10 cellular contexts compared by ENCODE assay signal in genomic region chr2:119222863-119223520, GRCh38. TPM values are rescaled to one million over a fixed set of nuclear protein-coding genes. Genes with fewer than 3 reads are reported as not detected.
A peak's percentile ranks its signal among the peaks of the same experiment; 100 is the strongest.
DNase-seq lines count a peak whose midpoint lies in the region; ATAC-seq and TF ChIP-seq lines count a peak whose summit lies in the region.
"Had no signal": no experiment of that assay in that cellular context is flagged by ENCODE, and none has a peak within 500 bp of the region (broad histone marks: within the 10 kb centered on the region; RNA-seq: fewer than 3 reads in every experiment).

No MANE protein-coding gene starts in this region.

- no peaks in the 10 kb centered on the region for H3K27me3 ChIP-seq in right atrium auricular region
- H3K27me3 ChIP-seq in duodenal mucosa (ENCODE audit: control insufficient read depth in 1 of 2, insufficient read depth in 2 of 2, low read length in 2 of 2): no peaks in the 10 kb centered on the region

- peak overlapping the region in 1 of 6 donors; percentile 26 for H3K27ac Mint-ChIP-seq in naive B cell
- no peak overlapping the region for H3K27ac Mint-ChIP-seq in activated CD4-positive, alpha-beta T cell treated with anti-CD3 and anti-CD28 coated beads for 36 hours

- CTCF ChIA-PET in activated CD4-positive, alpha-beta T cell treated with anti-CD3 and anti-CD28 coated beads for 36 hours (lab: Charles Lee): no interaction called here
- CTCF ChIA-PET in RWPE1 (lab: Yijun Ruan, JAX): interaction anchor here (1.0 kb wide), 1 partner anchor 14 kb away, joined by 3 read pairs; no protein-coding TSS in a partner anchor

- peaks cover 0 to 62% (median 19%) of the 10 kb centered on the region in 3 donors for H3K27me3 Mint-ChIP-seq in naive B cell
- H3K27me3 Mint-ChIP-seq in activated CD4-positive, alpha-beta T cell treated with anti-CD3 and anti-CD28 coated beads for 36 hours: peaks cover 38% of the 10 kb centered on the region

- no peaks in the 10 kb centered on the region for H3K9me3 Mint-ChIP-seq in naive B cell
- no peaks in the 10 kb centered on the region for H3K9me3 Mint-ChIP-seq in activated CD4-positive, alpha-beta T cell treated with anti-CD3 and anti-CD28 coated beads for 36 hours (ENCODE audit: low read depth)

- H3K4me1 Mint-ChIP-seq in naive B cell: peaks cover 0 to 5% (median 0%) of the 10 kb centered on the region in 3 donors
- no peaks in the 10 kb centered on the region for H3K4me1 Mint-ChIP-seq in activated CD4-positive, alpha-beta T cell treated with anti-CD3 and anti-CD28 coated beads for 36 hours

- H3K9me3 ChIP-seq in right atrium auricular region (no peaks in the 10 kb centered on the region), duodenal mucosa (ENCODE audit: control insufficient read depth in 1 of 2, low read length in 2 of 2) (no peaks in the 10 kb centered on the region)
- H3K9me3 ChIP-seq: mucosa of descending colon had no signal

- ATAC-seq in Right ventricle myocardium inferior (no peak), naive B cell (ENCODE audit: low read depth in 2 of 2) (no peak)
- ATAC-seq in activated CD4-positive, alpha-beta T cell treated with anti-CD3 and anti-CD28 coated beads for 36 hours: no peak

- peaks cover 0 to 15% of the 10 kb centered on the region in 2 donors for H3K4me1 ChIP-seq in right atrium auricular region
- H3K4me1 ChIP-seq in duodenal mucosa (ENCODE audit: control insufficient read depth in 1 of 2, insufficient read depth in 2 of 2, low read length in 2 of 2): peaks cover 18 to 20% of the 10 kb centered on the region in 2 donors

- H3K4me3 ChIP-seq in right atrium auricular region (peak overlapping the region; percentile 63 to 64), duodenal mucosa (ENCODE audit: low read depth in 1 of 2, low read length in 2 of 2) (peak overlapping the region; percentile 71 to 72)

- peak overlapping the region; percentile 72 to 90 (median 80) for H3K4me3 Mint-ChIP-seq in naive B cell
- no peak overlapping the region for H3K4me3 Mint-ChIP-seq in activated CD4-positive, alpha-beta T cell treated with anti-CD3 and anti-CD28 coated beads for 36 hours

- H3K36me3 Mint-ChIP-seq in naive B cell: no peaks in the 10 kb centered on the region
- no peaks in the 10 kb centered on the region for H3K36me3 Mint-ChIP-seq in activated CD4-positive, alpha-beta T cell treated with anti-CD3 and anti-CD28 coated beads for 36 hours (ENCODE audit: low read depth)

- H3K9ac ChIP-seq in duodenal mucosa (ENCODE audit: low read depth in 1 of 2, low read length in 2 of 2): peak overlapping the region in 1 of 2 donors; percentile 47

- DNase-seq in right atrium auricular region (ENCODE audit: low spot score) (no peak), Right ventricle myocardium inferior (ENCODE audit: missing footprints) (no peak), naive B cell (no peak), RWPE1 (ENCODE audit: low spot score) (no peak)
- DNase-seq in activated CD4-positive, alpha-beta T cell treated with anti-CD3 and anti-CD28 coated beads for 36 hours: no peak
- DNase-seq in stimulated activated naive CD4-positive, alpha-beta T cell (lab: John Stamatoyannopoulos, UW): no peak
- DNase-seq in activated CD4-positive, alpha-beta T cell treated with anti-CD3 and anti-CD28 coated beads, Interleukin-2, amount 50 U/mL, for 4 hours: no peak
- DNase-seq: NCI-H1417 treated with DMSO at 0.1 percent for 48 hours had no signal

- peak overlapping the region; percentile 33 to 43 for H3K27ac ChIP-seq in right atrium auricular region
- H3K27ac ChIP-seq in duodenal mucosa (ENCODE audit: low read depth, low read length): no peak overlapping the region
- H3K27ac ChIP-seq in RWPE1: no peak overlapping the region

- intact Hi-C loops in Right ventricle myocardium inferior (cut with DNase I): loop anchor here (5.0 kb wide), 2 partner anchors 69 to 89 kb away; no protein-coding TSS in a partner anchor
- intact Hi-C loops in activated CD4-positive, alpha-beta T cell treated with anti-CD3 and anti-CD28 coated beads for 36 hours (cut with DNase I, micrococcal nuclease): no loop called here

- no peak for TF ChIP-seq CTCF in right atrium auricular region (IDR thresholded peaks at IDR 0.05)
- no peak for TF ChIP-seq CTCF in RWPE1 (conservative IDR thresholded peaks at IDR 0.05; ENCODE audit: low read depth)

- POLR2A ChIA-PET in activated CD4-positive, alpha-beta T cell treated with anti-CD3 and anti-CD28 coated beads for 36 hours (lab: Charles Lee): no interaction called here
- POLR2A ChIA-PET in RWPE1 (lab: Yijun Ruan, JAX; ENCODE audit: low non-redundant PET): no interaction called here

- H3K36me3 ChIP-seq in right atrium auricular region (no peaks in the 10 kb centered on the region), duodenal mucosa (ENCODE audit: control insufficient read depth in 1 of 2, insufficient read depth in 2 of 2, low read length in 2 of 2) (no peaks in the 10 kb centered on the region)

RNA-seq across cellular contexts. Expression of gene STEAP3, which starts 0.6 kb away (rescaled TPM):
- total RNA-seq in right atrium auricular region (1 to 10 TPM; 4.4 to 8.2 TPM), Right ventricle myocardium inferior (12.9 TPM)
- polyA plus RNA-seq in naive B cell (ENCODE audit: low read depth in 6 of 6): 1 to 10 TPM in 1 of 6 donors, under 1 TPM in 2, not detected in 3; 0.49 to 1.2 (median 0.77) TPM
- total RNA-seq in activated CD4-positive, alpha-beta T cell treated with anti-CD3 and anti-CD28 coated beads for 36 hours: under 1 TPM; 0.14 to 0.16 TPM

Comparison
In these comparisons a context has a peak if more than half of its experiments do, and no peak if none do; other contexts are left out.
1. H3K27ac ChIP-seq: peak in right atrium auricular region (2 of 2); none in duodenal mucosa (single experiment) and RWPE1 (single experiment).
2. RNA of gene STEAP3, which starts 0.6 kb away (total RNA-seq): 12.9 TPM in Right ventricle myocardium inferior (single experiment) and 4.4 to 8.2 TPM in right atrium auricular region; 0.14 to 0.16 TPM in activated CD4-positive, alpha-beta T cell treated with anti-CD3 and anti-CD28 coated beads for 36 hours; every median in the first group is over 4 times any median in the second.